ENCODE assay signal across 8 cellular contexts in the genomic region with DNA sequence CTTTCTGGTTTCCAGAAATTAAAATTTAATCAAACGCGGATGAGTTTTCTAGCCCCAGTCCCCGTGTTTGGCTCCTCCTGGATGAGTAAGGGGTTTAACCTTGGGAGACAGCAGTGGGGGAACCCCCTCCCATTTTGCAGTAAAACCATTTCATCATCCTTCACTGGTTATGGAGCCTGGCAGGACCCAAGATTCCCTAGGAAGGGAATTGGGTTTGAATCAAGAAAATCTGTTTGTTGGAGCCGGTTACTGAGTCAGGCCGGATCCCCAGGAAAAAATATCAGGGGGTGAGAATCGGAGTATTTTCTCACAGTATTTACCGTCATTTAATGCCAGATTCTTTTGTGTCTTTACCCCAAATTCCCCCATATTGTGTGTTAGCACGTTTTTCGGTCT. TPM values are rescaled to one million over a fixed set of nuclear protein-coding genes. Genes with fewer than 3 reads are reported as not detected.
A peak's percentile ranks its signal among the peaks of the same experiment; 100 is the strongest.
DNase-seq lines count a peak whose midpoint lies in the region; ATAC-seq, FAIRE-seq and TF ChIP-seq lines count a peak whose summit lies in the region.

No MANE protein-coding gene starts in this region.

- TF ChIP-seq CTCF in right atrium auricular region (IDR thresholded peaks at IDR 0.05) (no peak), K562 (IDR thresholded peaks at IDR 0.05 in 2 of 3, conservative IDR thresholded peaks at IDR 0.05 in 1 of 3; ENCODE audit: insufficient read depth in 2 of 3, low read depth in 1 of 3, low read length in 3 of 3) (no peak), vagina (IDR thresholded peaks at IDR 0.05) (no peak)

- no peak for ATAC-seq in K562

- peaks cover 23% of the 10 kb centered on the region for H4K20me1 ChIP-seq in K562 (replicated peaks; ENCODE audit: control insufficient read depth, insufficient read depth, low read length)

- H3K9ac ChIP-seq in K562 (ENCODE audit: insufficient read depth in 1 of 2, low read depth in 2 of 2, low read length in 2 of 2) = peak overlapping the region; percentile 94 to 99
- H3K9ac ChIP-seq in mesenchymal stem cell (ENCODE audit: low read length) = peak overlapping the region; percentile 97

- no peaks in the 10 kb centered on the region for H3K79me1 ChIP-seq in mesenchymal stem cell (replicated peaks; ENCODE audit: low read length, poor library complexity, severe bottlenecking)

- BruUV-seq in K562 (replicated peaks; lab: Mats Ljungman, UMichigan) = no TSS peak

- H3K4me1 ChIP-seq in right atrium auricular region (peaks cover 0 to 54% of the 10 kb centered on the region in 2 donors), K562 (replicated peaks in 1 of 2; ENCODE audit: control insufficient read depth in 2 of 2, insufficient read depth in 2 of 2, low read length in 2 of 2) (peaks cover 8 to 23% of the 10 kb centered on the region in 2 experiments), mesenchymal stem cell (ENCODE audit: control insufficient read depth, insufficient read depth, low read depth, low read length) (peaks cover 3% of the 10 kb centered on the region), vagina (peaks cover 48% of the 10 kb centered on the region)

- no peak overlapping the region for H2BK5ac ChIP-seq in mesenchymal stem cell (ENCODE audit: low read depth, low read length, poor library complexity, severe bottlenecking)

- H3K27ac ChIP-seq in right atrium auricular region (peak overlapping the region; percentile 96), K562 (ENCODE audit: extremely low read depth, low read depth, low read length) (peak overlapping the region; percentile 96), mesenchymal stem cell (ENCODE audit: low read length, poor library complexity, severe bottlenecking) (peak overlapping the region; percentile 49), vagina (peak overlapping the region; percentile 89)

- no peak for TF ChIP-seq POLR2A in K562 (conservative IDR thresholded peaks at IDR 0.05)
- TF ChIP-seq POLR2A in vagina (IDR thresholded peaks at IDR 0.05) = no peak

- H3K9me1 ChIP-seq in K562 (ENCODE audit: control insufficient read depth, insufficient read depth, low read length) = no peaks in the 10 kb centered on the region

- H3K79me2 ChIP-seq in K562 (ENCODE audit: control insufficient read depth, insufficient read depth, low read length) = peaks cover 59% of the 10 kb centered on the region

- peak overlapping the region; percentile 89 for H2BK120ac ChIP-seq in mesenchymal stem cell (ENCODE audit: low read depth, low read length)

- peak overlapping the region; percentile 95 to 99 for H3K4me3 ChIP-seq in right atrium auricular region
- H3K4me3 ChIP-seq in K562 = peak overlapping the region; percentile 93
- H3K4me3 ChIP-seq in mesenchymal stem cell (ENCODE audit: insufficient read depth in 1 of 2, low read depth in 1 of 2, low read length in 2 of 2) = peak overlapping the region; percentile 89 to 96
- peak overlapping the region; percentile 95 to 99 for H3K4me3 ChIP-seq in vagina

- H4K91ac ChIP-seq in mesenchymal stem cell (ENCODE audit: low read length) = no peak overlapping the region

- H2BK15ac ChIP-seq in mesenchymal stem cell (ENCODE audit: low read depth, poor library complexity, severe bottlenecking) = no peak overlapping the region

- no peak for FAIRE-seq in K562 (lab: Jason Lieb, UNC)

- TF ChIP-seq RAD21 in K562 (CRISPR knock-in tag; conservative IDR thresholded peaks at IDR 0.05 in 1 of 2, IDR thresholded peaks at IDR 0.05 in 1 of 2) = no peak

- H3K27me3 ChIP-seq in right atrium auricular region (no peaks in the 10 kb centered on the region), K562 (ENCODE audit: control insufficient read depth in 2 of 2, insufficient read depth in 2 of 2, low read length in 2 of 2) (no peaks in the 10 kb centered on the region), mesenchymal stem cell (ENCODE audit: control insufficient read depth in 1 of 2, insufficient read depth in 1 of 2, low read length in 2 of 2) (no peaks in the 10 kb centered on the region), vagina (no peaks in the 10 kb centered on the region)

- H2AK5ac ChIP-seq in mesenchymal stem cell (ENCODE audit: low read length, severe bottlenecking) = peak overlapping the region; percentile 78

- CTCF ChIA-PET in K562 (lab: Yijun Ruan, JAX; ENCODE audit: low intra/inter-chr PET ratio) = no interaction called here

- H3K4me2 ChIP-seq in K562 (ENCODE audit: insufficient read depth, low read length) = peak overlapping the region; percentile 83
- H3K4me2 ChIP-seq in mesenchymal stem cell (ENCODE audit: low read length, poor library complexity, severe bottlenecking) = peak overlapping the region; percentile 71

- no peak for TF ChIP-seq EP300 in K562 (IDR thresholded peaks at IDR 0.05; ENCODE audit: low read length)

- in situ Hi-C loops in K562 (cut with MboI) = no loop called here

- H3K23ac ChIP-seq in mesenchymal stem cell (ENCODE audit: low read length in 2 of 2) = no peak overlapping the region

- H2AFZ ChIP-seq in K562 (ENCODE audit: low read depth, low read length) (no peak overlapping the region; the same call in 1 of the 2 replicates), mesenchymal stem cell (ENCODE audit: low read depth, low read length) (no peak overlapping the region)

- POLR2A ChIA-PET in K562 (lab: Yijun Ruan, JAX) = no interaction called here

- H3K36me3 ChIP-seq in right atrium auricular region = no peaks in the 10 kb centered on the region
- H3K36me3 ChIP-seq in K562 (ENCODE audit: control insufficient read depth, insufficient read depth, low read length) = peaks cover 43% of the 10 kb centered on the region
- peaks cover 0 to 18% of the 10 kb centered on the region in 2 experiments for H3K36me3 ChIP-seq in mesenchymal stem cell (ENCODE audit: control insufficient read depth in 1 of 2, insufficient read depth in 2 of 2, low read depth in 1 of 2, low read length in 2 of 2)
- H3K36me3 ChIP-seq in vagina = no peaks in the 10 kb centered on the region

- H3K14ac ChIP-seq in mesenchymal stem cell (ENCODE audit: low read length in 2 of 2) = no peak overlapping the region

- H2BK12ac ChIP-seq in mesenchymal stem cell (ENCODE audit: low read length in 2 of 2) = no peak overlapping the region

- H3K18ac ChIP-seq in mesenchymal stem cell (ENCODE audit: low read depth in 1 of 2, low read length in 2 of 2) = peak overlapping the region; percentile 87 to 94

- no peak overlapping the region for H4K8ac ChIP-seq in mesenchymal stem cell (ENCODE audit: low read length)

- peak overlapping the region in 1 of 2 experiments; percentile 100 for H3K4ac ChIP-seq in mesenchymal stem cell (ENCODE audit: low read depth in 1 of 2, low read length in 2 of 2)

- DNase-seq in right atrium auricular region (ENCODE audit: low spot score) (no peak), cardiac septum (ENCODE audit: low spot score) (no peak), K562 (ENCODE audit: extremely low read depth in 1 of 4, low spot score in 3 of 4) (peak in 1 of 4 experiments; percentile 20), mesenchymal stem cell (peak; percentile 24), vagina (ENCODE audit: extremely low spot score in 2 of 2) (no peak), HT-29 (ENCODE audit: low spot score) (no peak), DMS114 treated with DMSO at 0.1 percent for 48 hours (lab: John Stamatoyannopoulos, UW; ENCODE audit: unreplicated experiment) (no peak)
- DNase-seq in stimulated activated CD4-positive, alpha-beta T cell treated with anti-CD3 and anti-CD28 coated beads, Interleukin-4, amount 100 ng/mL, for 1 hour = no peak

- WGBS in K562 (ENCODE audit: insufficient coverage, low coverage, missing lambda C conversion rate) = 3% methylated on average over 8 of the region's 9 CpGs
- 0% methylated on average over 5 of the region's 9 CpGs for WGBS in mesenchymal stem cell

- H3K9me3 ChIP-seq in right atrium auricular region (no peaks in the 10 kb centered on the region), K562 (replicated peaks; ENCODE audit: control insufficient read depth, insufficient read depth, low read depth, low read length) (no peaks in the 10 kb centered on the region), mesenchymal stem cell (ENCODE audit: control insufficient read depth, low read length) (no peaks in the 10 kb centered on the region), vagina (no peaks in the 10 kb centered on the region)

- intact Hi-C loops in cardiac septum (cut with DNase I) = no loop called here
- intact Hi-C loops in K562 (cut with micrococcal nuclease) = no loop called here
- intact Hi-C loops in vagina (cut with DNase I) = no loop called here

RNA-seq across cellular contexts. Expression of a gene that starts 0.8 kb away (rescaled TPM):
- total RNA-seq in right atrium auricular region (10 to 100 TPM; 75.9 to 78.5 TPM), cardiac septum (118 TPM), K562 (2014; rRNA removed) (60.6 and 70.0 TPM in 2 replicates), K562 (2014; rRNA removed; fragmentation: Illumina TruSeq; extraction: Trizol) (96.1 and 109 TPM in 2 replicates), K562 (2015; rRNA removed; fragmentation: Illumina TruSeq; extraction: Trizol) (83.8 and 90.4 TPM in 2 replicates), K562 (2021) (178 and 180 TPM in 2 replicates), vagina (87.4 TPM)
- total RNA-seq in K562 (2011; cell fraction: chromatin; rRNA removed; ENCODE audit: low replicate concordance) = 25.3 and 55.8 TPM in 2 replicates
- 18.7 and 19.3 TPM in 2 replicates for total RNA-seq in K562 (2011; cell fraction: nucleolus; rRNA removed)
- total RNA-seq in K562 (2011; cell fraction: nucleoplasm; rRNA removed) = 38.6 and 71.2 TPM in 2 replicates
- polyA plus RNA-seq in K562 (2011; rRNA removed) (67.3 and 93.0 TPM in 2 replicates), K562 (2014; fragmentation: Illumina TruSeq; extraction: Trizol) (166 and 185 TPM in 2 replicates), K562 (2014; fragmentation: Nextera tagmentation; extraction: Ambion mirVana) (100 to 1,000 TPM; 106 to 124 TPM), K562 (2014; rRNA removed) (78.1 and 78.3 TPM in 2 replicates)
- 28.7 and 49.4 TPM in 2 replicates for polyA plus RNA-seq in K562 (2011; cell fraction: cytosol; rRNA removed)
- 22.9 and 33.5 TPM in 2 replicates for polyA plus RNA-seq in K562 (2011; cell fraction: nucleus; rRNA removed)
- polyA plus RNA-seq in K562 (2012) = 138 and 141 TPM in 2 replicates
- 67.1 and 73.1 TPM in 2 replicates for polyA minus RNA-seq in K562 (2011; rRNA and poly(A)+ RNA removed)
- 41.1 and 51.6 TPM in 2 replicates for polyA minus RNA-seq in K562 (2011; cell fraction: cytosol; rRNA and poly(A)+ RNA removed)
- 14.5 and 26.2 TPM in 2 replicates for polyA minus RNA-seq in K562 (2011; cell fraction: nucleus; rRNA and poly(A)+ RNA removed)
- polyA plus RNA-seq in mesenchymal stem cell (2013, experiment 1 of 2) = 244 TPM
- polyA plus RNA-seq in mesenchymal stem cell (2013, experiment 2 of 2) = 253 TPM
- 71.4 and 77.9 TPM in 2 replicates for total RNA-seq in HT-29 (2014; rRNA removed; shearing (Covaris generic))

RNA-seq across cellular contexts. Expression of a gene that starts 23.6 kb away (rescaled TPM):
- total RNA-seq in right atrium auricular region (1 to 10 TPM; 1.5 to 2.3 TPM), cardiac septum (4.7 TPM), K562 (2014; rRNA removed) (15.8 and 22.2 TPM in 2 replicates), K562 (2014; rRNA removed; fragmentation: Illumina TruSeq; extraction: Trizol) (12.6 and 13.8 TPM in 2 replicates), K562 (2015; rRNA removed; fragmentation: Illumina TruSeq; extraction: Trizol) (12.2 and 12.9 TPM in 2 replicates), K562 (2021) (38.8 and 48.2 TPM in 2 replicates), vagina (19.6 TPM)
- total RNA-seq in K562 (2011; cell fraction: chromatin; rRNA removed; ENCODE audit: low replicate concordance) = 609 and 822 TPM in 2 replicates
- 341 and 348 TPM in 2 replicates for total RNA-seq in K562 (2011; cell fraction: nucleolus; rRNA removed)
- 412 and 472 TPM in 2 replicates for total RNA-seq in K562 (2011; cell fraction: nucleoplasm; rRNA removed)
- polyA plus RNA-seq in K562 (2011; rRNA removed) (64.2 and 78.4 TPM in 2 replicates), K562 (2014; fragmentation: Illumina TruSeq; extraction: Trizol) (43.8 and 48.8 TPM in 2 replicates), K562 (2014; fragmentation: Nextera tagmentation; extraction: Ambion mirVana) (1 to 10 TPM; 6.0 to 7.2 TPM), K562 (2014; rRNA removed) (89.7 and 90.3 TPM in 2 replicates)
- polyA plus RNA-seq in K562 (2011; cell fraction: cytosol; rRNA removed) = 39.8 and 42.7 TPM in 2 replicates
- 277 and 391 TPM in 2 replicates for polyA plus RNA-seq in K562 (2011; cell fraction: nucleus; rRNA removed)
- polyA plus RNA-seq in K562 (2012) = 39.2 and 228 TPM in 2 replicates
- 19.6 and 23.4 TPM in 2 replicates for polyA minus RNA-seq in K562 (2011; rRNA and poly(A)+ RNA removed)
- 7.3 and 13.4 TPM in 2 replicates for polyA minus RNA-seq in K562 (2011; cell fraction: cytosol; rRNA and poly(A)+ RNA removed)
- 52.9 and 54.2 TPM in 2 replicates for polyA minus RNA-seq in K562 (2011; cell fraction: nucleus; rRNA and poly(A)+ RNA removed)
- 16.4 TPM for polyA plus RNA-seq in mesenchymal stem cell (2013, experiment 1 of 2)
- polyA plus RNA-seq in mesenchymal stem cell (2013, experiment 2 of 2) = 13.8 TPM
- 53.4 and 54.6 TPM in 2 replicates for total RNA-seq in HT-29 (2014; rRNA removed; shearing (Covaris generic))
